8 cellular contexts compared by ENCODE assay signal in the genomic region with DNA sequence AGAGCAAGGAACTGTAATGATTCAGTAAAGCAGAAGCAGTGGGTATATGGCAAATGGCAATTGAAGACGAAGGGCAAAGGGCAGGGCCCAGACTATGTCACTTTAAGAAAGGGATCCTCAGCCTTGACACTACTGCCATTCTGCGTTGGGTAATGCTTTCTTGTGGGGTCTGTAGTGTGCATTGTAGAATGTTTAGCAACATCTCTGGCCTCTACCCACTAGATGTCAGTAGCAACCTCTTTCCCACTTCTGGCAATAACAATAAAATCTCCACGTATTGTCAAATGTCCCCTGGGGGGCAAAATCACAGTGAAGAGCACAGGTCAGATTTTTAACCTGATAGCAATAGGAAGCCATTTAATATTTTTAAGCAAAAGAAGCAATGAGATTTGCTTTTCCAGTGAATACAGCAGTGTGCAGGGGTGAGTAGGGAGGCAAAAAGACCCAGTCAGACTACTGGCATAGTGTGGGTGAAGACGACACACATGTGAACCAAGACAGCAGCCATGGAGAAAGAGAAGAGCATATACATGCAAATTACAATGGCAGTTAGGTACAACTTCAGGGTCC.
DNase-seq lines count a peak whose midpoint lies in the region; ATAC-seq and TF ChIP-seq lines count a peak whose summit lies in the region.

No MANE protein-coding gene starts in this region.

- no peaks in the 10 kb centered on the region for H3K27me3 ChIP-seq in PC-3 (ENCODE audit: low read length)
- no peaks in the 10 kb centered on the region for H3K27me3 ChIP-seq in foreskin keratinocyte
- no peaks in the 10 kb centered on the region for H3K27me3 ChIP-seq in aorta (ENCODE audit: control insufficient read depth in 1 of 2, insufficient read depth in 2 of 2, low read length in 1 of 2)
- no peaks in the 10 kb centered on the region for H3K27me3 ChIP-seq in effector memory CD4-positive, alpha-beta T cell (replicated peaks; ENCODE audit: control insufficient read depth, insufficient read depth, low read length, poor library complexity, severe bottlenecking)
- H3K27me3 ChIP-seq in uterus: no peaks in the 10 kb centered on the region

- H3K4me1 Mint-ChIP-seq in activated CD8-positive, alpha-beta memory T cell treated with anti-CD3 and anti-CD28 coated beads, Interleukin-2, amount 10 ng/mL, durations not matched to agents 7 days and 5 days: peaks cover 6% of the 10 kb centered on the region

- intact Hi-C loops in Right ventricle myocardium superior (cut with DNase I) (no loop called here), cardiac septum (cut with DNase I) (loop anchor here (10.0 kb wide), 2 partner anchors 164 to 194 kb away; no protein-coding TSS in a partner anchor), PC-3 (cut with micrococcal nuclease) (no loop called here), aorta (cut with DNase I) (no loop called here), uterus (cut with DNase I; ENCODE audit: low total_unique reads) (no loop called here)

- H3K27ac ChIP-seq in PC-3 (ENCODE audit: low read length) (no peak overlapping the region), foreskin keratinocyte (no peak overlapping the region), aorta (ENCODE audit: low read depth in 1 of 2, low read length in 2 of 2) (no peak overlapping the region), uterus (no peak overlapping the region)
- H3K27ac ChIP-seq in effector memory CD4-positive, alpha-beta T cell (ENCODE audit: insufficient read depth, low read length, poor library complexity, severe bottlenecking): no peak overlapping the region

- no TSS peak for BruUV-seq in PC-3 (replicated peaks; lab: Mats Ljungman, UMichigan)

- ATAC-seq in Right ventricle myocardium superior (ENCODE audit: poor library complexity) (peak; percentile 41), PC-3 (no peak), foreskin keratinocyte (no peak), aorta (ENCODE audit: low FRiP score) (peak; percentile 48)
- ATAC-seq in activated CD8-positive, alpha-beta memory T cell treated with anti-CD3 and anti-CD28 coated beads, Interleukin-2, amount 10 ng/mL, durations not matched to agents 7 days and 5 days: no peak

- no peak overlapping the region for H3K27ac Mint-ChIP-seq in activated CD8-positive, alpha-beta memory T cell treated with anti-CD3 and anti-CD28 coated beads, Interleukin-2, amount 10 ng/mL, durations not matched to agents 7 days and 5 days

- TF ChIP-seq POLR2A in uterus (IDR thresholded peaks at IDR 0.05): no peak

- H3K4me2 ChIP-seq in PC-3 (ENCODE audit: low read length): no peak overlapping the region

- no peaks in the 10 kb centered on the region for H3K9me3 ChIP-seq in PC-3 (ENCODE audit: low read length)
- no peaks in the 10 kb centered on the region for H3K9me3 ChIP-seq in aorta (ENCODE audit: control insufficient read depth, low read length)
- no peaks in the 10 kb centered on the region for H3K9me3 ChIP-seq in effector memory CD4-positive, alpha-beta T cell (ENCODE audit: control insufficient read depth, low read length)
- no peaks in the 10 kb centered on the region for H3K9me3 ChIP-seq in uterus

- no peaks in the 10 kb centered on the region for H4K20me1 ChIP-seq in PC-3 (ENCODE audit: low read length)

- no peak for DNase-seq in Right ventricle myocardium superior
- DNase-seq in cardiac septum (ENCODE audit: low spot score): no peak
- DNase-seq in PC-3: peak; percentile 12
- DNase-seq in foreskin keratinocyte: peak in 1 of 2 donors; percentile 18
- DNase-seq in aorta: no peak
- no peak for DNase-seq in activated CD8-positive, alpha-beta memory T cell treated with anti-CD3 and anti-CD28 coated beads, Interleukin-2, amount 10 ng/mL, durations not matched to agents 7 days and 5 days
- no peak for DNase-seq in effector memory CD4-positive, alpha-beta T cell
- DNase-seq in uterus: no peak

- CTCF ChIA-PET in PC-3 (lab: Charles Lee): no interaction called here
- CTCF ChIA-PET in activated CD8-positive, alpha-beta memory T cell treated with anti-CD3 and anti-CD28 coated beads, Interleukin-2, amount 10 ng/mL, durations not matched to agents 7 days and 5 days (lab: Charles Lee): no interaction called here

- H3K36me3 Mint-ChIP-seq in activated CD8-positive, alpha-beta memory T cell treated with anti-CD3 and anti-CD28 coated beads, Interleukin-2, amount 10 ng/mL, durations not matched to agents 7 days and 5 days: peaks cover 13% of the 10 kb centered on the region

- no peaks in the 10 kb centered on the region for H3K9me3 Mint-ChIP-seq in activated CD8-positive, alpha-beta memory T cell treated with anti-CD3 and anti-CD28 coated beads, Interleukin-2, amount 10 ng/mL, durations not matched to agents 7 days and 5 days (ENCODE audit: low read depth)

- WGBS in aorta, 2 donors: 51 to 53% methylated on average over 4 of the region's 4 CpGs

- H3K27me3 Mint-ChIP-seq in activated CD8-positive, alpha-beta memory T cell treated with anti-CD3 and anti-CD28 coated beads, Interleukin-2, amount 10 ng/mL, durations not matched to agents 7 days and 5 days: no peaks in the 10 kb centered on the region

- H3K4me3 ChIP-seq in PC-3 (ENCODE audit: low read length) (no peak overlapping the region), aorta (ENCODE audit: low read length in 2 of 2) (no peak overlapping the region), uterus (no peak overlapping the region)
- no peak overlapping the region for H3K4me3 ChIP-seq in effector memory CD4-positive, alpha-beta T cell (ENCODE audit: insufficient read depth, low read depth, low read length, poor library complexity, severe bottlenecking)

- no peaks in the 10 kb centered on the region for H3F3A ChIP-seq in PC-3 (ENCODE audit: low read length, unreplicated experiment)

- H2AFZ ChIP-seq in PC-3 (ENCODE audit: low read length): no peak overlapping the region

- H3K36me3 ChIP-seq in PC-3 (ENCODE audit: low read depth, low read length) (no peaks in the 10 kb centered on the region), aorta (ENCODE audit: control insufficient read depth in 1 of 2, insufficient read depth in 2 of 2, low read length in 1 of 2) (no peaks in the 10 kb centered on the region), uterus (no peaks in the 10 kb centered on the region)
- H3K36me3 ChIP-seq in effector memory CD4-positive, alpha-beta T cell (ENCODE audit: control insufficient read depth, insufficient read depth, low read length): peaks cover 3% of the 10 kb centered on the region

- no peak overlapping the region for H3K9ac ChIP-seq in PC-3 (ENCODE audit: low read length)

- POLR2A ChIA-PET in PC-3 (lab: Charles Lee; ENCODE audit: unreplicated experiment): no interaction called here

- TF ChIP-seq CTCF in PC-3 (conservative IDR thresholded peaks at IDR 0.05; ENCODE audit: low read depth, low read length): peak; percentile 50
- TF ChIP-seq CTCF in foreskin keratinocyte (conservative IDR thresholded peaks at IDR 0.05): peak; percentile 64
- peak in 1 of 4 experiments; percentile 6 for TF ChIP-seq CTCF in uterus (IDR thresholded peaks at IDR 0.05)

- H3K4me1 ChIP-seq in PC-3 (ENCODE audit: insufficient read depth, low read length) (peaks cover 33% of the 10 kb centered on the region), foreskin keratinocyte (peaks cover 15% of the 10 kb centered on the region), aorta (ENCODE audit: control insufficient read depth in 1 of 2, insufficient read depth in 2 of 2, low read length in 2 of 2) (peaks cover 0 to 2% of the 10 kb centered on the region in 2 donors), uterus (no peaks in the 10 kb centered on the region)
- no peaks in the 10 kb centered on the region for H3K4me1 ChIP-seq in effector memory CD4-positive, alpha-beta T cell (ENCODE audit: control insufficient read depth, insufficient read depth, low read length, poor library complexity, severe bottlenecking)

- no peaks in the 10 kb centered on the region for H3K9me2 ChIP-seq in PC-3 (replicated peaks; ENCODE audit: low read length)

- H3K79me2 ChIP-seq in PC-3 (ENCODE audit: low read length): no peaks in the 10 kb centered on the region

- H3K4me3 Mint-ChIP-seq in activated CD8-positive, alpha-beta memory T cell treated with anti-CD3 and anti-CD28 coated beads, Interleukin-2, amount 10 ng/mL, durations not matched to agents 7 days and 5 days: no peak overlapping the region

Comparison
In these comparisons a context has a peak if more than half of its experiments do, and no peak if none do; other contexts are left out.
1. ATAC-seq: peak in Right ventricle myocardium superior (single experiment) and aorta (single experiment); none in PC-3 (single experiment), foreskin keratinocyte (single experiment) and activated CD8-positive, alpha-beta memory T cell treated with anti-CD3 and anti-CD28 coated beads, Interleukin-2, amount 10 ng/mL, durations not matched to agents 7 days and 5 days (single experiment).